18 cellular contexts compared by ENCODE assay signal in genomic region chr3:117793684-117794304, GRCh38.
DNase-seq lines count a peak whose midpoint lies in the region; ATAC-seq and TF ChIP-seq lines count a peak whose summit lies in the region.
"Had no signal": no experiment of that assay in that cellular context is flagged by ENCODE, and none has a peak within 500 bp of the region (broad histone marks: within the 10 kb centered on the region; RNA-seq: fewer than 3 reads in every experiment).

No MANE protein-coding gene starts in this region.

- H3K4me3 ChIP-seq in body of pancreas (no peak overlapping the region), fibroblast of mammary gland (ENCODE audit: control insufficient read depth, low read depth, low read length) (no peak overlapping the region)
- H3K4me3 ChIP-seq: BLaER1 had no signal

- no peaks in the 10 kb centered on the region for H3K27me3 ChIP-seq in body of pancreas
- H3K27me3 ChIP-seq: BLaER1 had no signal

- 15 to 23% methylated on average over 7 of the region's 7 CpGs for WGBS in body of pancreas, 2 donors

- no peaks in the 10 kb centered on the region for H3K36me3 ChIP-seq in body of pancreas (replicated peaks in 1 of 2; ENCODE audit: insufficient read depth in 1 of 2, low read depth in 2 of 2)
- H3K36me3 ChIP-seq: BLaER1 had no signal

- no peaks in the 10 kb centered on the region for H3K9me3 ChIP-seq in body of pancreas
- H3K9me3 ChIP-seq: BLaER1 had no signal

- peak overlapping the region; percentile 15 for H3K27ac Mint-ChIP-seq in progenitor cell of endocrine pancreas
- H3K27ac Mint-ChIP-seq: CD8-positive, alpha-beta T cell had no signal

- TF ChIP-seq CTCF in body of pancreas (IDR thresholded peaks at IDR 0.05) = no peak
- no peak for TF ChIP-seq CTCF in fibroblast of mammary gland (conservative IDR thresholded peaks at IDR 0.05; ENCODE audit: control insufficient read depth, insufficient read depth, low read depth, low read length)
- no peak for TF ChIP-seq CTCF in progenitor cell of endocrine pancreas (IDR thresholded peaks at IDR 0.05; ENCODE audit: unreplicated experiment)

- no peak overlapping the region for H3K27ac ChIP-seq in body of pancreas
- H3K27ac ChIP-seq: BLaER1, HL-60, RWPE1 had no signal

- no peak overlapping the region for H3K4me3 Mint-ChIP-seq in progenitor cell of endocrine pancreas (ENCODE audit: low read depth)
- H3K4me3 Mint-ChIP-seq: CD8-positive, alpha-beta T cell had no signal

- H3K9me3 Mint-ChIP-seq in progenitor cell of endocrine pancreas (ENCODE audit: low read depth) = no peaks in the 10 kb centered on the region

- TF ChIP-seq POLR2A in body of pancreas (IDR thresholded peaks at IDR 0.05) = no peak
- no peak for TF ChIP-seq POLR2A in GM18505 (IDR thresholded peaks at IDR 0.05; ENCODE audit: borderline replicate concordance, extremely low read depth, insufficient read depth, insufficient read length)

- H3K27me3 Mint-ChIP-seq in progenitor cell of endocrine pancreas = no peaks in the 10 kb centered on the region

- ATAC-seq in body of pancreas (peak; percentile 68), GM18505 (IDR thresholded peaks at IDR 0.05; ENCODE audit: unreplicated experiment) (no peak)
- ATAC-seq: CD8-positive, alpha-beta T cell; HCT116; PC-3 had no signal

- H3K4me1 ChIP-seq in body of pancreas = no peaks in the 10 kb centered on the region
- H3K4me1 ChIP-seq: BLaER1 had no signal

- H3K36me3 Mint-ChIP-seq in progenitor cell of endocrine pancreas (ENCODE audit: insufficient read depth) = no peaks in the 10 kb centered on the region
- H3K36me3 Mint-ChIP-seq: CD8-positive, alpha-beta T cell had no signal

- peaks cover 6% of the 10 kb centered on the region for H3K4me1 Mint-ChIP-seq in progenitor cell of endocrine pancreas (ENCODE audit: low read depth)

- peak; percentile 37 for DNase-seq in NCI-H82 (lab: John Stamatoyannopoulos, UW)
- DNase-seq in NCI-H82 treated with DMSO at 0.1 percent for 48 hours (lab: John Stamatoyannopoulos, UW; ENCODE audit: unreplicated experiment) = no peak
- peak in 2 of 4 donors; percentile 2 to 10 for DNase-seq in body of pancreas
- peak; percentile 4 for DNase-seq in fibroblast of mammary gland (ENCODE audit: low read depth)
- DNase-seq in progenitor cell of endocrine pancreas (ENCODE audit: low spot score, unreplicated experiment) = no peak
- no peak for DNase-seq in AG08396 (ENCODE audit: low spot score)
- DNase-seq in NCI-H2029 (lab: John Stamatoyannopoulos, UW) = no peak
- DNase-seq: CD8-positive, alpha-beta T cell; MV-4-11; NCI-H1436; NCI-H2029 treated with DMSO at 0.1 percent for 48 hours; NCI-H524; PC-3 had no signal

- intact Hi-C loops in body of pancreas (cut with DNase I) = no loop called here

Comparison
In these comparisons a context has a peak if more than half of its experiments do, and no peak if none do; other contexts are left out.
1. DNase-seq: peak in NCI-H82 (single experiment) and fibroblast of mammary gland (single experiment); none in NCI-H82 treated with DMSO at 0.1 percent for 48 hours (single experiment), progenitor cell of endocrine pancreas (single experiment), AG08396 (single experiment) and NCI-H2029 (single experiment).